10 cellular contexts compared by ENCODE assay signal in genomic region chr5:149283611-149284480, GRCh38. TPM values are rescaled to one million over a fixed set of nuclear protein-coding genes. Genes with fewer than 3 reads are reported as not detected.
DNase-seq lines count a peak whose midpoint lies in the region; ATAC-seq and TF ChIP-seq lines count a peak whose summit lies in the region.
"Had no signal": no experiment of that assay in that cellular context is flagged by ENCODE, and none has a peak within 500 bp of the region (broad histone marks: within the 10 kb centered on the region; RNA-seq: fewer than 3 reads in every experiment).

No MANE protein-coding gene starts in this region.

- H3K27me3 ChIP-seq in fibroblast of lung (ENCODE audit: control insufficient read depth, insufficient read depth, low read length) = no peaks in the 10 kb centered on the region
- H3K27me3 ChIP-seq in skeletal muscle satellite cell (ENCODE audit: control insufficient read depth, insufficient read depth, low read length) = no peaks in the 10 kb centered on the region
- H3K27me3 ChIP-seq in WERI-Rb-1 (ENCODE audit: insufficient read depth, low read depth, severe bottlenecking) = peaks cover 26% of the 10 kb centered on the region

- ATAC-seq in GM21367 (IDR thresholded peaks at IDR 0.05; ENCODE audit: unreplicated experiment) = no peak

- H3K4me3 ChIP-seq in fibroblast of lung (replicated peaks in 1 of 4; ENCODE audit: control extremely low read depth in 1 of 4, insufficient read depth in 1 of 4, low read depth in 3 of 4, low read length in 4 of 4) (no peak overlapping the region), skeletal muscle satellite cell (ENCODE audit: low read length) (no peak overlapping the region), WERI-Rb-1 (ENCODE audit: low read depth, low read length) (no peak overlapping the region)

- H4K20me1 ChIP-seq in fibroblast of lung (ENCODE audit: control insufficient read depth, extremely low read depth, insufficient read depth, low read length) = no peaks in the 10 kb centered on the region

- H3K36me3 ChIP-seq in fibroblast of lung (ENCODE audit: control insufficient read depth, insufficient read depth, low read length) (no peaks in the 10 kb centered on the region), skeletal muscle satellite cell (ENCODE audit: insufficient read depth, low read length) (peaks cover 4% of the 10 kb centered on the region), WERI-Rb-1 (no peaks in the 10 kb centered on the region)

- peak overlapping the region; percentile 26 for H2AFZ ChIP-seq in fibroblast of lung (ENCODE audit: low read length)

- H3K9ac ChIP-seq in fibroblast of lung (ENCODE audit: insufficient read depth, low read length) = no peak overlapping the region
- H3K9ac ChIP-seq in skeletal muscle satellite cell (ENCODE audit: low read depth, low read length) = peak overlapping the region; percentile 39

- peaks cover 10% of the 10 kb centered on the region for H3K4me1 ChIP-seq in fibroblast of lung (ENCODE audit: control insufficient read depth, extremely low read depth, insufficient read depth, low read length)
- H3K4me1 ChIP-seq in skeletal muscle satellite cell (ENCODE audit: control insufficient read depth, insufficient read depth, low read length) = peaks cover 14% of the 10 kb centered on the region

- no peaks in the 10 kb centered on the region for H3K79me2 ChIP-seq in fibroblast of lung (ENCODE audit: control insufficient read depth, insufficient read depth, low read length)

- H3K4me2 ChIP-seq in fibroblast of lung (ENCODE audit: extremely low read depth, insufficient read depth, low read length) = peak overlapping the region; percentile 66
- H3K4me2 ChIP-seq in skeletal muscle satellite cell (ENCODE audit: low read length) = peak overlapping the region; percentile 61

- H3K27ac ChIP-seq in fibroblast of lung (ENCODE audit: insufficient read depth, low read length) (peak overlapping the region; percentile 31), WERI-Rb-1 (no peak overlapping the region)

- TF ChIP-seq CTCF in fibroblast of lung (conservative IDR thresholded peaks at IDR 0.05 in 1 of 2, IDR thresholded peaks at IDR 0.05 in 1 of 2; ENCODE audit: low read depth in 1 of 2, low read length in 2 of 2) (no peak), WERI-Rb-1 (IDR thresholded peaks at IDR 0.05; ENCODE audit: low read depth, low read length) (no peak)

- DNase-seq in NCI-H1417 (lab: John Stamatoyannopoulos, UW) (peak; percentile 5 to 88 (median 54)), NCI-H1417 treated with DMSO at 0.1 percent for 48 hours (lab: John Stamatoyannopoulos, UW) (no peak), NCI-H2171 treated with DMSO at 0.1 percent for 48 hours (lab: John Stamatoyannopoulos, UW) (peak; percentile 62), fibroblast of lung (ENCODE audit: low read depth in 2 of 2) (no peak), GOT3 (lab: John Stamatoyannopoulos, UW) (no peak), WERI-Rb-1 (no peak)
- DNase-seq: activated naive CD4-positive, alpha-beta T cell treated with anti-CD3 and anti-CD28 coated beads, Interleukin-2, amount 50 U/mL, for 16 hours had no signal

- no peaks in the 10 kb centered on the region for H3K9me3 ChIP-seq in fibroblast of lung (ENCODE audit: control insufficient read depth, insufficient read depth, low read depth, low read length)
- no peaks in the 10 kb centered on the region for H3K9me3 ChIP-seq in skeletal muscle satellite cell (replicated peaks; ENCODE audit: low read length)
- no peaks in the 10 kb centered on the region for H3K9me3 ChIP-seq in WERI-Rb-1 (ENCODE audit: severe bottlenecking)

RNA-seq across cellular contexts. Expression of gene AFAP1L1, which starts 12.2 kb away (rescaled TPM):
- total RNA-seq in fibroblast of lung = 7.1 and 9.5 TPM in 2 replicates
- polyA plus RNA-seq in fibroblast of lung = 2.7 and 3.0 TPM in 2 replicates
- 6.2 and 7.0 TPM in 2 replicates for polyA plus RNA-seq in fibroblast of lung (2012)
- 4.4 and 7.7 TPM in 2 replicates for polyA minus RNA-seq in fibroblast of lung (ENCODE audit: low replicate concordance)
- total RNA-seq in skeletal muscle satellite cell (2012; rRNA removed) = 15.7 and 16.2 TPM in 2 replicates
- total RNA-seq: T-helper 2 cell treated with Interferon-gamma antibody and Interleukin-4, amounts not matched to agents 100 ng/mL and 5 ng/mL, for 36 hours had no signal

Comparison
In these comparisons a context has a peak if more than half of its experiments do, and no peak if none do; other contexts are left out.
1. DNase-seq: peak in NCI-H1417 (3 of 3) and NCI-H2171 treated with DMSO at 0.1 percent for 48 hours (single experiment); none in NCI-H1417 treated with DMSO at 0.1 percent for 48 hours (single experiment), fibroblast of lung (0 of 2), GOT3 (single experiment) and WERI-Rb-1 (single experiment).